ENCODE assay signal across 15 cellular contexts in genomic region chr3:85939026-85939616, GRCh38.
DNase-seq lines count a peak whose midpoint lies in the region; ATAC-seq, FAIRE-seq and TF ChIP-seq lines count a peak whose summit lies in the region.
"Had no signal": no experiment of that assay in that cellular context is flagged by ENCODE, and none has a peak within 500 bp of the region (broad histone marks: within the 10 kb centered on the region; RNA-seq: fewer than 3 reads in every experiment).

No MANE protein-coding gene starts in this region.

- WGBS in A549 (ENCODE audit: missing lambda C conversion rate) = 9% methylated on average over 5 of the region's 5 CpGs

- TF ChIP-seq CTCF in A549 (IDR thresholded peaks at IDR 0.05) (no peak), MCF 10A (IDR thresholded peaks at IDR 0.05; ENCODE audit: unreplicated experiment) (no peak), gastrocnemius medialis (IDR thresholded peaks at IDR 0.05 in 4 of 5, conservative IDR thresholded peaks at IDR 0.05 in 1 of 5) (no peak)

- peak in 1 of 2 experiments; percentile 5 for DNase-seq in A549 (ENCODE audit: low read depth in 1 of 2, low spot score in 1 of 2)
- peak; percentile 94 for DNase-seq in NCI-H1105 treated with DMSO at 0.1 percent for 48 hours (lab: John Stamatoyannopoulos, UW)
- no peak for DNase-seq in SK-N-MC (ENCODE audit: low read depth, low spot score)
- DNase-seq in iPS-NIHi11 (ENCODE audit: low spot score) = peak; percentile 14
- no peak for DNase-seq in MCF 10A (ENCODE audit: unreplicated experiment)
- DNase-seq in gastrocnemius medialis = no peak
- DNase-seq: activated B cell treated with CpG ODN at 0.5 μM for 24 hours, GDM1 had no signal

- H3K36me3 Mint-ChIP-seq in MCF 10A (ENCODE audit: insufficient read depth, unreplicated experiment) = no peaks in the 10 kb centered on the region

- H3K27ac ChIP-seq in A549 (no peak overlapping the region), SK-N-MC (peak overlapping the region; percentile 76), gastrocnemius medialis (no peak overlapping the region)
- H3K27ac ChIP-seq: suprapubic skin had no signal

- POLR2A ChIA-PET in A549 (lab: Yijun Ruan, JAX) = no interaction called here
- POLR2A ChIA-PET in MCF 10A (lab: Yijun Ruan, JAX) = no interaction called here

- CTCF ChIA-PET in A549 (lab: Yijun Ruan, JAX) (no interaction called here), MCF 10A (lab: Yijun Ruan, JAX) (no interaction called here)

- intact Hi-C loops in MCF 10A (cut with micrococcal nuclease) = no loop called here
- intact Hi-C loops in gastrocnemius medialis (cut with DNase I; ENCODE audit: low total_unique reads) = no loop called here

- no peak for TF ChIP-seq POLR2A in A549 (IDR thresholded peaks at IDR 0.05; ENCODE audit: low read length)
- TF ChIP-seq POLR2A in gastrocnemius medialis (IDR thresholded peaks at IDR 0.05) = no peak

- H3K4me1 ChIP-seq in A549 (no peaks in the 10 kb centered on the region), gastrocnemius medialis (no peaks in the 10 kb centered on the region)
- H3K4me1 ChIP-seq: suprapubic skin had no signal

- ATAC-seq in A549 (no peak), HG02798 (IDR thresholded peaks at IDR 0.05; ENCODE audit: poor library complexity, unreplicated experiment) (no peak), gastrocnemius medialis (no peak)
- no peak for ATAC-seq in activated CD4-positive, CD25-positive, alpha-beta regulatory T cell treated with anti-CD3 and anti-CD28 coated beads, Interleukin-2, amount 50 U/mL, for 24 hours
- ATAC-seq: activated T-helper 17 cell treated with anti-CD3 and anti-CD28 coated beads, Interleukin-2, amount 50 U/mL, for 72 hours; esophagus mucosa had no signal

- no TSS peak for BruUV-seq in MCF 10A (replicated peaks; lab: Mats Ljungman, UMichigan)

- H3K36me3 ChIP-seq in SK-N-MC (ENCODE audit: insufficient read depth, low read length) (no peaks in the 10 kb centered on the region), gastrocnemius medialis (no peaks in the 10 kb centered on the region)
- H3K36me3 ChIP-seq: suprapubic skin had no signal

- no peak overlapping the region for H3K4me3 Mint-ChIP-seq in MCF 10A (ENCODE audit: unreplicated experiment)
- H3K4me3 Mint-ChIP-seq: activated B cell treated with CpG ODN at 0.5 μM for 24 hours; activated T-helper 17 cell treated with anti-CD3 and anti-CD28 coated beads, Interleukin-2, amount 50 U/mL, for 72 hours had no signal

- H3K4me1 Mint-ChIP-seq in MCF 10A (ENCODE audit: insufficient read depth, unreplicated experiment) = no peaks in the 10 kb centered on the region
- H3K4me1 Mint-ChIP-seq: activated B cell treated with CpG ODN at 0.5 μM for 24 hours; activated T-helper 17 cell treated with anti-CD3 and anti-CD28 coated beads, Interleukin-2, amount 50 U/mL, for 72 hours had no signal

- FAIRE-seq in A549 (lab: Jason Lieb, UNC) = no peak
- FAIRE-seq: bronchial epithelial cell had no signal

- no peak for TF ChIP-seq EP300 in A549 (IDR thresholded peaks at IDR 0.05)

- H3K9ac ChIP-seq in SK-N-MC (ENCODE audit: insufficient read length) = peak overlapping the region; percentile 38

- no peak overlapping the region for H3K27ac Mint-ChIP-seq in MCF 10A (ENCODE audit: low read depth, unreplicated experiment)
- H3K27ac Mint-ChIP-seq: activated B cell treated with CpG ODN at 0.5 μM for 24 hours; activated T-helper 17 cell treated with anti-CD3 and anti-CD28 coated beads, Interleukin-2, amount 50 U/mL, for 72 hours; progenitor cell of endocrine pancreas had no signal

- H3K9me3 Mint-ChIP-seq in MCF 10A (ENCODE audit: unreplicated experiment) = no peaks in the 10 kb centered on the region

- in situ Hi-C loops in gastrocnemius medialis (cut with MboI; ENCODE audit: low sequenced_read_pairs in 4 of 4) = no loop called here

- TF ChIP-seq RAD21 in A549 (conservative IDR thresholded peaks at IDR 0.05 in 1 of 2, IDR thresholded peaks at IDR 0.05 in 1 of 2) = no peak

- no peaks in the 10 kb centered on the region for H3K27me3 ChIP-seq in gastrocnemius medialis
- H3K27me3 ChIP-seq: suprapubic skin had no signal

- H3K9me3 ChIP-seq in A549 = no peaks in the 10 kb centered on the region
- no peaks in the 10 kb centered on the region for H3K9me3 ChIP-seq in SK-N-MC (ENCODE audit: low read depth, low read length)
- H3K9me3 ChIP-seq in gastrocnemius medialis = no peaks in the 10 kb centered on the region
- H3K9me3 ChIP-seq: suprapubic skin had no signal

- peaks cover 36% of the 10 kb centered on the region for H3K27me3 Mint-ChIP-seq in MCF 10A (ENCODE audit: insufficient read depth, unreplicated experiment)
- H3K27me3 Mint-ChIP-seq: activated B cell treated with CpG ODN at 0.5 μM for 24 hours; activated T-helper 17 cell treated with anti-CD3 and anti-CD28 coated beads, Interleukin-2, amount 50 U/mL, for 72 hours; progenitor cell of endocrine pancreas had no signal

- no peak overlapping the region for H3K4me2 ChIP-seq in A549

- H3K4me3 ChIP-seq in A549 (no peak overlapping the region), SK-N-MC (peak overlapping the region; percentile 53), gastrocnemius medialis (no peak overlapping the region)
- H3K4me3 ChIP-seq: suprapubic skin had no signal

TF ChIP-seq in A549, 52 proteins besides CTCF, POLR2A, EP300 and RAD21:
- TF ChIP-seq NR3C1 (IDR thresholded peaks at IDR 0.05) (no peak), MYC (IDR thresholded peaks at IDR 0.05; ENCODE audit: borderline replicate concordance, low read length) (no peak), RNF2 (IDR thresholded peaks at IDR 0.05; ENCODE audit: borderline replicate concordance, low read depth) (no peak), ZNF302 (CRISPR knock-in tag; IDR thresholded peaks at IDR 0.05) (no peak), FOSL2 (IDR thresholded peaks at IDR 0.05) (no peak), FOSL2 (CRISPR knock-in tag; IDR thresholded peaks at IDR 0.05) (peak; percentile 50; the same call in 1 of the 2 replicates), FOXS1 (CRISPR knock-in tag; IDR thresholded peaks at IDR 0.05) (no peak), BHLHE40 (IDR thresholded peaks at IDR 0.05; ENCODE audit: low read depth, low read length) (no peak), HOXB5 (CRISPR knock-in tag; IDR thresholded peaks at IDR 0.05) (no peak)

Comparison
In these comparisons a context has a peak if more than half of its experiments do, and no peak if none do; other contexts are left out.
1. DNase-seq: peak in NCI-H1105 treated with DMSO at 0.1 percent for 48 hours (single experiment) and iPS-NIHi11 (single experiment); none in SK-N-MC (single experiment), MCF 10A (single experiment) and gastrocnemius medialis (0 of 2).